ENCODE assay signal across 1 cellular context in the genomic region with DNA sequence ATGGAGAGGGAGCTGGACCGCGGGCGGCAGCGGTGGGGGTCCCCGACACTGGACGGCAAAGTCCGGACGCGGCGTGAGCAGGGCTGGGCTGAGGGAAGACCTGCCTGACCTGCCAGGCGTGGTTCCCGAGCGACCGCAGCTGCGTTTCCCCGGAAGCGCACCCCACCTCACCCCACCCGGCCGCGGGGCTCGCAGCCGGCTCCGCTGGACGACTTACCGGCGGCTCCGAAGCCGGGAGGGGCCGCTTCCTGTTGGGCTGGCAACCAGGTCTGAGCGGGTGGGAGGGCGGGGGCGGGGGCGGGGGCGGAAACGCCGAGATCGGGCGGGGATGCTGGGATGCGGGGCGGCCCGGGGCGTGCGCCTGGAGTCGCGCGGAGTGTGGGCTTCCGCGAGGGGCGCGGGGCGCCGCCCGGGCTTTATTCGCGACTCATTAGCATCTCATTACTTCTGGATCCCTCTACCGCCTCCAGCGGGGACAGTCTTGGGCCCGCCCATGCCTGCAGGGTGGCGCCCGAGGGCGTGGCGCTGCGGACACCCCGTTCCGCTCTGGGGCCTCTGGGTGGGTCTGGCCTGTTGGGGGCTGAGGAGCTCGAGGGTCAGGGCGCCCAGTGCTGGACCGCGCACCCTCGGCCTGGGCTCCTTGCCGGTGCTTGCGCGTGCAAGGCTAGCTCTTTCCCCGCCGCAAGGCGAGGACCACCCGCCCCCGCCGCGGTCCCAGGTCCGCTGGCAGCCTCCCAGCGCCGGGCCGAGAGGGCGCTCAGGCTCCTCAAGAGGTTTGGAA.
TF ChIP-seq lines count a peak whose summit lies in the region.

A gene with protein sequence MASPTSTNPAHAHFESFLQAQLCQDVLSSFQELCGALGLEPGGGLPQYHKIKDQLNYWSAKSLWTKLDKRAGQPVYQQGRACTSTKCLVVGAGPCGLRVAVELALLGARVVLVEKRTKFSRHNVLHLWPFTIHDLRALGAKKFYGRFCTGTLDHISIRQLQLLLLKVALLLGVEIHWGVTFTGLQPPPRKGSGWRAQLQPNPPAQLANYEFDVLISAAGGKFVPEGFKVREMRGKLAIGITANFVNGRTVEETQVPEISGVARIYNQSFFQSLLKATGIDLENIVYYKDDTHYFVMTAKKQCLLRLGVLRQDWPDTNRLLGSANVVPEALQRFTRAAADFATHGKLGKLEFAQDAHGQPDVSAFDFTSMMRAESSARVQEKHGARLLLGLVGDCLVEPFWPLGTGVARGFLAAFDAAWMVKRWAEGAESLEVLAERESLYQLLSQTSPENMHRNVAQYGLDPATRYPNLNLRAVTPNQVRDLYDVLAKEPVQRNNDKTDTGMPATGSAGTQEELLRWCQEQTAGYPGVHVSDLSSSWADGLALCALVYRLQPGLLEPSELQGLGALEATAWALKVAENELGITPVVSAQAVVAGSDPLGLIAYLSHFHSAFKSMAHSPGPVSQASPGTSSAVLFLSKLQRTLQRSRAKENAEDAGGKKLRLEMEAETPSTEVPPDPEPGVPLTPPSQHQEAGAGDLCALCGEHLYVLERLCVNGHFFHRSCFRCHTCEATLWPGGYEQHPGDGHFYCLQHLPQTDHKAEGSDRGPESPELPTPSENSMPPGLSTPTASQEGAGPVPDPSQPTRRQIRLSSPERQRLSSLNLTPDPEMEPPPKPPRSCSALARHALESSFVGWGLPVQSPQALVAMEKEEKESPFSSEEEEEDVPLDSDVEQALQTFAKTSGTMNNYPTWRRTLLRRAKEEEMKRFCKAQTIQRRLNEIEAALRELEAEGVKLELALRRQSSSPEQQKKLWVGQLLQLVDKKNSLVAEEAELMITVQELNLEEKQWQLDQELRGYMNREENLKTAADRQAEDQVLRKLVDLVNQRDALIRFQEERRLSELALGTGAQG (minus strand): TSS at position 271 of the 781 bp plus-strand sequence. CDS start 1,576 bp downstream, outside the sequence.

TF ChIP-seq in HepG2, 621 proteins besides CTCF, POLR2A, EP300 and RAD21 (continued from another document and continues in another):
- TF ChIP-seq, protein P1, sequence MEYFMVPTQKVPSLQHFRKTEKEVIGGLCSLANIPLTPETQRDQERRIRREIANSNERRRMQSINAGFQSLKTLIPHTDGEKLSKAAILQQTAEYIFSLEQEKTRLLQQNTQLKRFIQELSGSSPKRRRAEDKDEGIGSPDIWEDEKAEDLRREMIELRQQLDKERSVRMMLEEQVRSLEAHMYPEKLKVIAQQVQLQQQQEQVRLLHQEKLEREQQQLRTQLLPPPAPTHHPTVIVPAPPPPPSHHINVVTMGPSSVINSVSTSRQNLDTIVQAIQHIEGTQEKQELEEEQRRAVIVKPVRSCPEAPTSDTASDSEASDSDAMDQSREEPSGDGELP (IDR thresholded peaks at IDR 0.05; ENCODE audit: borderline replicate concordance, low read depth) = no peak
- TF ChIP-seq TP53 (CRISPR knock-in tag; conservative IDR thresholded peaks at IDR 0.05) = no peak
- TF ChIP-seq KMT2B (CRISPR knock-in tag; IDR thresholded peaks at IDR 0.05) = no peak
- no peak for TF ChIP-seq SKI (IDR thresholded peaks at IDR 0.05; ENCODE audit: partially characterized antibody)
- TF ChIP-seq KLF6 (CRISPR knock-in tag; IDR thresholded peaks at IDR 0.05) = no peak
- no peak for TF ChIP-seq ZNF724P (CRISPR knock-in tag; IDR thresholded peaks at IDR 0.05; ENCODE audit: borderline replicate concordance)
- TF ChIP-seq ZNF484 (CRISPR knock-in tag; IDR thresholded peaks at IDR 0.05; ENCODE audit: borderline replicate concordance, low read depth) = no peak
- no peak for TF ChIP-seq HNRNPH1 (optimal IDR thresholded peaks at IDR 0.05; ENCODE audit: low read depth, low read length)
- TF ChIP-seq ZSCAN21 (CRISPR knock-in tag; IDR thresholded peaks at IDR 0.05; ENCODE audit: borderline replicate concordance) = peak; percentile 30; the same call in 1 of the 2 replicates
- TF ChIP-seq STAG1 (CRISPR knock-in tag; IDR thresholded peaks at IDR 0.05) = no peak
- no peak for TF ChIP-seq ZNF781 (CRISPR knock-in tag; IDR thresholded peaks at IDR 0.05; ENCODE audit: borderline replicate concordance, not compliant biosample characterization)
- TF ChIP-seq, protein P2, sequence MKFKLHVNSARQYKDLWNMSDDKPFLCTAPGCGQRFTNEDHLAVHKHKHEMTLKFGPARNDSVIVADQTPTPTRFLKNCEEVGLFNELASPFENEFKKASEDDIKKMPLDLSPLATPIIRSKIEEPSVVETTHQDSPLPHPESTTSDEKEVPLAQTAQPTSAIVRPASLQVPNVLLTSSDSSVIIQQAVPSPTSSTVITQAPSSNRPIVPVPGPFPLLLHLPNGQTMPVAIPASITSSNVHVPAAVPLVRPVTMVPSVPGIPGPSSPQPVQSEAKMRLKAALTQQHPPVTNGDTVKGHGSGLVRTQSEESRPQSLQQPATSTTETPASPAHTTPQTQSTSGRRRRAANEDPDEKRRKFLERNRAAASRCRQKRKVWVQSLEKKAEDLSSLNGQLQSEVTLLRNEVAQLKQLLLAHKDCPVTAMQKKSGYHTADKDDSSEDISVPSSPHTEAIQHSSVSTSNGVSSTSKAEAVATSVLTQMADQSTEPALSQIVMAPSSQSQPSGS (CRISPR knock-in tag; IDR thresholded peaks at IDR 0.05) = no peak
- TF ChIP-seq, protein P3, sequence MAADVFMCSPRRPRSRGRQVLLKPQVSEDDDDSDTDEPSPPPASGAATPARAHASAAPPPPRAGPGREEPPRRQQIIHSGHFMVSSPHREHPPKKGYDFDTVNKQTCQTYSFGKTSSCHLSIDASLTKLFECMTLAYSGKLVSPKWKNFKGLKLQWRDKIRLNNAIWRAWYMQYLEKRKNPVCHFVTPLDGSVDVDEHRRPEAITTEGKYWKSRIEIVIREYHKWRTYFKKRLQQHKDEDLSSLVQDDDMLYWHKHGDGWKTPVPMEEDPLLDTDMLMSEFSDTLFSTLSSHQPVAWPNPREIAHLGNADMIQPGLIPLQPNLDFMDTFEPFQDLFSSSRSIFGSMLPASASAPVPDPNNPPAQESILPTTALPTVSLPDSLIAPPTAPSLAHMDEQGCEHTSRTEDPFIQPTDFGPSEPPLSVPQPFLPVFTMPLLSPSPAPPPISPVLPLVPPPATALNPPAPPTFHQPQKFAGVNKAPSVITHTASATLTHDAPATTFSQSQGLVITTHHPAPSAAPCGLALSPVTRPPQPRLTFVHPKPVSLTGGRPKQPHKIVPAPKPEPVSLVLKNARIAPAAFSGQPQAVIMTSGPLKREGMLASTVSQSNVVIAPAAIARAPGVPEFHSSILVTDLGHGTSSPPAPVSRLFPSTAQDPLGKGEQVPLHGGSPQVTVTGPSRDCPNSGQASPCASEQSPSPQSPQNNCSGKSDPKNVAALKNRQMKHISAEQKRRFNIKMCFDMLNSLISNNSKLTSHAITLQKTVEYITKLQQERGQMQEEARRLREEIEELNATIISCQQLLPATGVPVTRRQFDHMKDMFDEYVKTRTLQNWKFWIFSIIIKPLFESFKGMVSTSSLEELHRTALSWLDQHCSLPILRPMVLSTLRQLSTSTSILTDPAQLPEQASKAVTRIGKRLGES (CRISPR knock-in tag; IDR thresholded peaks at IDR 0.05; ENCODE audit: borderline replicate concordance) = no peak
- TF ChIP-seq, protein P4, sequence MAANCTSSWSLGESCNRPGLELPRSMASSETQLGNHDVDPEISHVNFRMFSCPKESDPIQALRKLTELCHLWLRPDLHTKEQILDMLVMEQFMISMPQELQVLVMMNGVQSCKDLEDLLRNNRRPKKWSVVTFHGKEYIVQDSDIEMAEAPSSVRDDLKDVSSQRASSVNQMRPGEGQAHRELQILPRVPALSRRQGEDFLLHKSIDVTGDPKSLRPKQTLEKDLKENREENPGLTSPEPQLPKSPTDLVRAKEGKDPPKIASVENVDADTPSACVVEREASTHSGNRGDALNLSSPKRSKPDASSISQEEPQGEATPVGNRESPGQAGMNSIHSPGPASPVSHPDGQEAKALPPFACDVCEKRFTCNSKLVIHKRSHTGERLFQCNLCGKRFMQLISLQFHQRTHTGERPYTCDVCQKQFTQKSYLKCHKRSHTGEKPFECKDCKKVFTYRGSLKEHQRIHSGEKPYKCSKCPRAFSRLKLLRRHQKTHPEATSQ (CRISPR knock-in tag; IDR thresholded peaks at IDR 0.05; ENCODE audit: borderline replicate concordance) = no peak
- no peak for TF ChIP-seq ZNF292 (CRISPR knock-in tag; IDR thresholded peaks at IDR 0.05; ENCODE audit: borderline replicate concordance, low read depth)
- TF ChIP-seq HMGA1 (CRISPR knock-in tag; conservative IDR thresholded peaks at IDR 0.05) = no peak
- no peak for TF ChIP-seq CHD4 (IDR thresholded peaks at IDR 0.05; ENCODE audit: borderline replicate concordance, low read length)
- TF ChIP-seq, protein P5, sequence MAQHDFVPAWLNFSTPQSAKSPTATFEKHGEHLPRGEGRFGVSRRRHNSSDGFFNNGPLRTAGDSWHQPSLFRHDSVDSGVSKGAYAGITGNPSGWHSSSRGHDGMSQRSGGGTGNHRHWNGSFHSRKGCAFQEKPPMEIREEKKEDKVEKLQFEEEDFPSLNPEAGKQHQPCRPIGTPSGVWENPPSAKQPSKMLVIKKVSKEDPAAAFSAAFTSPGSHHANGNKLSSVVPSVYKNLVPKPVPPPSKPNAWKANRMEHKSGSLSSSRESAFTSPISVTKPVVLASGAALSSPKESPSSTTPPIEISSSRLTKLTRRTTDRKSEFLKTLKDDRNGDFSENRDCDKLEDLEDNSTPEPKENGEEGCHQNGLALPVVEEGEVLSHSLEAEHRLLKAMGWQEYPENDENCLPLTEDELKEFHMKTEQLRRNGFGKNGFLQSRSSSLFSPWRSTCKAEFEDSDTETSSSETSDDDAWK (CRISPR knock-in tag; IDR thresholded peaks at IDR 0.05) = no peak
- TF ChIP-seq PCBP1 (IDR thresholded peaks at IDR 0.05; ENCODE audit: borderline replicate concordance, low read depth, low read length) = no peak
- TF ChIP-seq HMG20B (CRISPR knock-in tag; conservative IDR thresholded peaks at IDR 0.05) = no peak
- TF ChIP-seq HNF4G (IDR thresholded peaks at IDR 0.05; ENCODE audit: borderline replicate concordance, low read depth, low read length) = 0 out of 2 replicates have a peak, but pooled peaks have one; percentile 8
- no peak for TF ChIP-seq HNF4G (CRISPR knock-in tag; IDR thresholded peaks at IDR 0.05; ENCODE audit: borderline replicate concordance, low read depth)
- TF ChIP-seq XRCC5 (optimal IDR thresholded peaks at IDR 0.05; ENCODE audit: low read length) = no peak
- TF ChIP-seq ADNP (CRISPR knock-in tag; IDR thresholded peaks at IDR 0.05) = no peak
- peak; percentile 50; the same call in 1 of the 2 replicates for TF ChIP-seq ZFX (CRISPR knock-in tag; IDR thresholded peaks at IDR 0.05; ENCODE audit: low read depth)
- TF ChIP-seq, protein P6, sequence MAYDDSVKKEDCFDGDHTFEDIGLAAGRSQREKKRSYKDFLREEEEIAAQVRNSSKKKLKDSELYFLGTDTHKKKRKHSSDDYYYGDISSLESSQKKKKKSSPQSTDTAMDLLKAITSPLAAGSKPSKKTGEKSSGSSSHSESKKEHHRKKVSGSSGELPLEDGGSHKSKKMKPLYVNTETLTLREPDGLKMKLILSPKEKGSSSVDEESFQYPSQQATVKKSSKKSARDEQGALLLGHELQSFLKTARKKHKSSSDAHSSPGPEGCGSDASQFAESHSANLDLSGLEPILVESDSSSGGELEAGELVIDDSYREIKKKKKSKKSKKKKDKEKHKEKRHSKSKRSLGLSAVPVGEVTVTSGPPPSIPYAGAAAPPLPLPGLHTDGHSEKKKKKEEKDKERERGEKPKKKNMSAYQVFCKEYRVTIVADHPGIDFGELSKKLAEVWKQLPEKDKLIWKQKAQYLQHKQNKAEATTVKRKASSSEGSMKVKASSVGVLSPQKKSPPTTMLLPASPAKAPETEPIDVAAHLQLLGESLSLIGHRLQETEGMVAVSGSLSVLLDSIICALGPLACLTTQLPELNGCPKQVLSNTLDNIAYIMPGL (CRISPR knock-in tag; IDR thresholded peaks at IDR 0.05; ENCODE audit: borderline replicate concordance in 1 of 2, low read depth in 1 of 2) = no peak; a peak in 2 of 4 replicates
- TF ChIP-seq, protein P7, sequence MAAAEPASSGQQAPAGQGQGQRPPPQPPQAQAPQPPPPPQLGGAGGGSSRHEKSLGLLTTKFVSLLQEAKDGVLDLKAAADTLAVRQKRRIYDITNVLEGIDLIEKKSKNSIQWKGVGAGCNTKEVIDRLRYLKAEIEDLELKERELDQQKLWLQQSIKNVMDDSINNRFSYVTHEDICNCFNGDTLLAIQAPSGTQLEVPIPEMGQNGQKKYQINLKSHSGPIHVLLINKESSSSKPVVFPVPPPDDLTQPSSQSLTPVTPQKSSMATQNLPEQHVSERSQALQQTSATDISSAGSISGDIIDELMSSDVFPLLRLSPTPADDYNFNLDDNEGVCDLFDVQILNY (CRISPR knock-in tag; conservative IDR thresholded peaks at IDR 0.05) = no peak
- TF ChIP-seq ZNF557 (CRISPR knock-in tag; IDR thresholded peaks at IDR 0.05) = no peak
- no peak for TF ChIP-seq CAMTA2 (CRISPR knock-in tag; IDR thresholded peaks at IDR 0.05; ENCODE audit: borderline replicate concordance)
- TF ChIP-seq SRY (CRISPR knock-in tag; IDR thresholded peaks at IDR 0.05) = 0 out of 2 replicates have a peak, but pooled peaks have one; percentile 13
- TF ChIP-seq, protein P8, sequence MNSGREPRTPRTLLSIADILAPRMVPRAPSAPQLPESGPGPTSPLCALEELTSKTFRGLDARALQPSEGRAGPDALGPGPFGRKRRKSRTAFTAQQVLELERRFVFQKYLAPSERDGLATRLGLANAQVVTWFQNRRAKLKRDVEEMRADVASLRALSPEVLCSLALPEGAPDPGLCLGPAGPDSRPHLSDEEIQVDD (CRISPR knock-in tag; IDR thresholded peaks at IDR 0.05; ENCODE audit: borderline replicate concordance) = no peak
- TF ChIP-seq ZNF776 (CRISPR knock-in tag; IDR thresholded peaks at IDR 0.05) = no peak
- no peak for TF ChIP-seq GLI4 (CRISPR knock-in tag; IDR thresholded peaks at IDR 0.05; ENCODE audit: borderline replicate concordance)
- no peak for TF ChIP-seq ZNF143 (CRISPR knock-in tag; IDR thresholded peaks at IDR 0.05)
- TF ChIP-seq BRCA1 (CRISPR knock-in tag; IDR thresholded peaks at IDR 0.05) = no peak
- peak; percentile 19; the same call in 1 of the 2 replicates for TF ChIP-seq NFKB2 (CRISPR knock-in tag; IDR thresholded peaks at IDR 0.05; ENCODE audit: borderline replicate concordance)
- TF ChIP-seq ZSCAN22 (CRISPR knock-in tag; IDR thresholded peaks at IDR 0.05) = no peak
- 0 out of 2 replicates have a peak, but pooled peaks have one; percentile 12 for TF ChIP-seq ZNF331 (CRISPR knock-in tag; IDR thresholded peaks at IDR 0.05)
- TF ChIP-seq, protein P9, sequence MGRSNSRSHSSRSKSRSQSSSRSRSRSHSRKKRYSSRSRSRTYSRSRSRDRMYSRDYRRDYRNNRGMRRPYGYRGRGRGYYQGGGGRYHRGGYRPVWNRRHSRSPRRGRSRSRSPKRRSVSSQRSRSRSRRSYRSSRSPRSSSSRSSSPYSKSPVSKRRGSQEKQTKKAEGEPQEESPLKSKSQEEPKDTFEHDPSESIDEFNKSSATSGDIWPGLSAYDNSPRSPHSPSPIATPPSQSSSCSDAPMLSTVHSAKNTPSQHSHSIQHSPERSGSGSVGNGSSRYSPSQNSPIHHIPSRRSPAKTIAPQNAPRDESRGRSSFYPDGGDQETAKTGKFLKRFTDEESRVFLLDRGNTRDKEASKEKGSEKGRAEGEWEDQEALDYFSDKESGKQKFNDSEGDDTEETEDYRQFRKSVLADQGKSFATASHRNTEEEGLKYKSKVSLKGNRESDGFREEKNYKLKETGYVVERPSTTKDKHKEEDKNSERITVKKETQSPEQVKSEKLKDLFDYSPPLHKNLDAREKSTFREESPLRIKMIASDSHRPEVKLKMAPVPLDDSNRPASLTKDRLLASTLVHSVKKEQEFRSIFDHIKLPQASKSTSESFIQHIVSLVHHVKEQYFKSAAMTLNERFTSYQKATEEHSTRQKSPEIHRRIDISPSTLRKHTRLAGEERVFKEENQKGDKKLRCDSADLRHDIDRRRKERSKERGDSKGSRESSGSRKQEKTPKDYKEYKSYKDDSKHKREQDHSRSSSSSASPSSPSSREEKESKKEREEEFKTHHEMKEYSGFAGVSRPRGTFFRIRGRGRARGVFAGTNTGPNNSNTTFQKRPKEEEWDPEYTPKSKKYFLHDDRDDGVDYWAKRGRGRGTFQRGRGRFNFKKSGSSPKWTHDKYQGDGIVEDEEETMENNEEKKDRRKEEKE (IDR thresholded peaks at IDR 0.05) = no peak
- TF ChIP-seq IRX3 (CRISPR knock-in tag; IDR thresholded peaks at IDR 0.05; ENCODE audit: borderline replicate concordance, low read depth) = no peak
